1 cellular context compared by ENCODE assay signal in the genomic region with DNA sequence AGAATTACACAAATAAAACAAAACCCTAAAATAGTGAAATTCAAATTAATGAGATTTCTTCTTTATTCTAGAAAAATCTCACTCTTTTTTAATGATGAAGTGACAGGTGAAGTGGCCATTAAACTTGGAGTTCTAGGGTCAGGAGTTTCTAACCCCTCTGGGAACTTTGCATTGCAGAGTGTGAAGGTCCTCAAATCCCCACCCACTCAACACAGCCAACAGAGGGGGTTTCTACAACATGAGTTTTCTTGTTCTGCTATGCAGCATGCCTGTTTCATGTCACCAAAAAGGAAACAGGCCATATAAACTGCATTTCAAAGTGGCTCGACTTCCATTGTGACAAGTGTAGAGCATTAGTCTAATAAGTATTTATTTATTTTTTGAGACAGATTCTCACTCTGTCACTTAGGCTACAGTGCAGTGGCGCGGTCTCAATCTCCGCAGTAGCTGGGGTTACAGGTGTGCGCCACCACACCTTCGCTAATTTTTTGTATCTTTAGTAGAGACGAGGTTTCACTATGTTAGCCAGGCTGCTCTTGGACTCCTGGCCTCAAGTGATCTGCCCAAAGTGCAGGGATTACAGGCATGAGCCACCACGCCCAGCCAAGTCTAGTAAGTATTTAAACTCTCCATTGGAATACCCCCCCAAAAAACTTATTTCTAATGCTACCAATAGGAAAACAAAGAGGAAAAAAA.
TF ChIP-seq lines count a peak whose summit lies in the region.

No MANE protein-coding gene starts in this region.

TF ChIP-seq in HepG2, 621 proteins besides CTCF, POLR2A, EP300 and RAD21 (continued from another document and continues in another):
- TF ChIP-seq, protein P1, sequence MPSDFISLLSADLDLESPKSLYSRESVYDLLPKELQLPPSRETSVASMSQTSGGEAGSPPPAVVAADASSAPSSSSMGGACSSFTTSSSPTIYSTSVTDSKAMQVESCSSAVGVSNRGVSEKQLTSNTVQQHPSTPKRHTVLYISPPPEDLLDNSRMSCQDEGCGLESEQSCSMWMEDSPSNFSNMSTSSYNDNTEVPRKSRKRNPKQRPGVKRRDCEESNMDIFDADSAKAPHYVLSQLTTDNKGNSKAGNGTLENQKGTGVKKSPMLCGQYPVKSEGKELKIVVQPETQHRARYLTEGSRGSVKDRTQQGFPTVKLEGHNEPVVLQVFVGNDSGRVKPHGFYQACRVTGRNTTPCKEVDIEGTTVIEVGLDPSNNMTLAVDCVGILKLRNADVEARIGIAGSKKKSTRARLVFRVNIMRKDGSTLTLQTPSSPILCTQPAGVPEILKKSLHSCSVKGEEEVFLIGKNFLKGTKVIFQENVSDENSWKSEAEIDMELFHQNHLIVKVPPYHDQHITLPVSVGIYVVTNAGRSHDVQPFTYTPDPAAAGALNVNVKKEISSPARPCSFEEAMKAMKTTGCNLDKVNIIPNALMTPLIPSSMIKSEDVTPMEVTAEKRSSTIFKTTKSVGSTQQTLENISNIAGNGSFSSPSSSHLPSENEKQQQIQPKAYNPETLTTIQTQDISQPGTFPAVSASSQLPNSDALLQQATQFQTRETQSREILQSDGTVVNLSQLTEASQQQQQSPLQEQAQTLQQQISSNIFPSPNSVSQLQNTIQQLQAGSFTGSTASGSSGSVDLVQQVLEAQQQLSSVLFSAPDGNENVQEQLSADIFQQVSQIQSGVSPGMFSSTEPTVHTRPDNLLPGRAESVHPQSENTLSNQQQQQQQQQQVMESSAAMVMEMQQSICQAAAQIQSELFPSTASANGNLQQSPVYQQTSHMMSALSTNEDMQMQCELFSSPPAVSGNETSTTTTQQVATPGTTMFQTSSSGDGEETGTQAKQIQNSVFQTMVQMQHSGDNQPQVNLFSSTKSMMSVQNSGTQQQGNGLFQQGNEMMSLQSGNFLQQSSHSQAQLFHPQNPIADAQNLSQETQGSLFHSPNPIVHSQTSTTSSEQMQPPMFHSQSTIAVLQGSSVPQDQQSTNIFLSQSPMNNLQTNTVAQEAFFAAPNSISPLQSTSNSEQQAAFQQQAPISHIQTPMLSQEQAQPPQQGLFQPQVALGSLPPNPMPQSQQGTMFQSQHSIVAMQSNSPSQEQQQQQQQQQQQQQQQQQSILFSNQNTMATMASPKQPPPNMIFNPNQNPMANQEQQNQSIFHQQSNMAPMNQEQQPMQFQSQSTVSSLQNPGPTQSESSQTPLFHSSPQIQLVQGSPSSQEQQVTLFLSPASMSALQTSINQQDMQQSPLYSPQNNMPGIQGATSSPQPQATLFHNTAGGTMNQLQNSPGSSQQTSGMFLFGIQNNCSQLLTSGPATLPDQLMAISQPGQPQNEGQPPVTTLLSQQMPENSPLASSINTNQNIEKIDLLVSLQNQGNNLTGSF (CRISPR knock-in tag; IDR thresholded peaks at IDR 0.05) = no peak
- TF ChIP-seq IRF2 (CRISPR knock-in tag; IDR thresholded peaks at IDR 0.05) = no peak
- no peak for TF ChIP-seq SOX6 (IDR thresholded peaks at IDR 0.05)
- peak; percentile 26; the same call in 1 of the 2 replicates for TF ChIP-seq SOX6 (CRISPR knock-in tag; IDR thresholded peaks at IDR 0.05)
- no peak for TF ChIP-seq ZNF607 (CRISPR knock-in tag; IDR thresholded peaks at IDR 0.05; ENCODE audit: borderline replicate concordance)
- TF ChIP-seq, protein P2, sequence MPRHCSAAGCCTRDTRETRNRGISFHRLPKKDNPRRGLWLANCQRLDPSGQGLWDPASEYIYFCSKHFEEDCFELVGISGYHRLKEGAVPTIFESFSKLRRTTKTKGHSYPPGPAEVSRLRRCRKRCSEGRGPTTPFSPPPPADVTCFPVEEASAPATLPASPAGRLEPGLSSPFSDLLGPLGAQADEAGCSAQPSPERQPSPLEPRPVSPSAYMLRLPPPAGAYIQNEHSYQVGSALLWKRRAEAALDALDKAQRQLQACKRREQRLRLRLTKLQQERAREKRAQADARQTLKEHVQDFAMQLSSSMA (CRISPR knock-in tag; IDR thresholded peaks at IDR 0.05) = no peak
- TF ChIP-seq ZNF550 (CRISPR knock-in tag; IDR thresholded peaks at IDR 0.05; ENCODE audit: borderline replicate concordance) = 0 out of 2 replicates have a peak, but pooled peaks have one; percentile 42
- no peak for TF ChIP-seq MXD4 (CRISPR knock-in tag; IDR thresholded peaks at IDR 0.05)
- TF ChIP-seq REXO4 (CRISPR knock-in tag; IDR thresholded peaks at IDR 0.05; ENCODE audit: borderline replicate concordance) = no peak
- TF ChIP-seq, protein P3, sequence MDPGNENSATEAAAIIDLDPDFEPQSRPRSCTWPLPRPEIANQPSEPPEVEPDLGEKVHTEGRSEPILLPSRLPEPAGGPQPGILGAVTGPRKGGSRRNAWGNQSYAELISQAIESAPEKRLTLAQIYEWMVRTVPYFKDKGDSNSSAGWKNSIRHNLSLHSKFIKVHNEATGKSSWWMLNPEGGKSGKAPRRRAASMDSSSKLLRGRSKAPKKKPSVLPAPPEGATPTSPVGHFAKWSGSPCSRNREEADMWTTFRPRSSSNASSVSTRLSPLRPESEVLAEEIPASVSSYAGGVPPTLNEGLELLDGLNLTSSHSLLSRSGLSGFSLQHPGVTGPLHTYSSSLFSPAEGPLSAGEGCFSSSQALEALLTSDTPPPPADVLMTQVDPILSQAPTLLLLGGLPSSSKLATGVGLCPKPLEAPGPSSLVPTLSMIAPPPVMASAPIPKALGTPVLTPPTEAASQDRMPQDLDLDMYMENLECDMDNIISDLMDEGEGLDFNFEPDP (CRISPR knock-in tag; conservative IDR thresholded peaks at IDR 0.05) = no peak
- TF ChIP-seq ERF (CRISPR knock-in tag; IDR thresholded peaks at IDR 0.05) = 0 out of 2 replicates have a peak, but pooled peaks have one; percentile 28
- TF ChIP-seq, protein P4, sequence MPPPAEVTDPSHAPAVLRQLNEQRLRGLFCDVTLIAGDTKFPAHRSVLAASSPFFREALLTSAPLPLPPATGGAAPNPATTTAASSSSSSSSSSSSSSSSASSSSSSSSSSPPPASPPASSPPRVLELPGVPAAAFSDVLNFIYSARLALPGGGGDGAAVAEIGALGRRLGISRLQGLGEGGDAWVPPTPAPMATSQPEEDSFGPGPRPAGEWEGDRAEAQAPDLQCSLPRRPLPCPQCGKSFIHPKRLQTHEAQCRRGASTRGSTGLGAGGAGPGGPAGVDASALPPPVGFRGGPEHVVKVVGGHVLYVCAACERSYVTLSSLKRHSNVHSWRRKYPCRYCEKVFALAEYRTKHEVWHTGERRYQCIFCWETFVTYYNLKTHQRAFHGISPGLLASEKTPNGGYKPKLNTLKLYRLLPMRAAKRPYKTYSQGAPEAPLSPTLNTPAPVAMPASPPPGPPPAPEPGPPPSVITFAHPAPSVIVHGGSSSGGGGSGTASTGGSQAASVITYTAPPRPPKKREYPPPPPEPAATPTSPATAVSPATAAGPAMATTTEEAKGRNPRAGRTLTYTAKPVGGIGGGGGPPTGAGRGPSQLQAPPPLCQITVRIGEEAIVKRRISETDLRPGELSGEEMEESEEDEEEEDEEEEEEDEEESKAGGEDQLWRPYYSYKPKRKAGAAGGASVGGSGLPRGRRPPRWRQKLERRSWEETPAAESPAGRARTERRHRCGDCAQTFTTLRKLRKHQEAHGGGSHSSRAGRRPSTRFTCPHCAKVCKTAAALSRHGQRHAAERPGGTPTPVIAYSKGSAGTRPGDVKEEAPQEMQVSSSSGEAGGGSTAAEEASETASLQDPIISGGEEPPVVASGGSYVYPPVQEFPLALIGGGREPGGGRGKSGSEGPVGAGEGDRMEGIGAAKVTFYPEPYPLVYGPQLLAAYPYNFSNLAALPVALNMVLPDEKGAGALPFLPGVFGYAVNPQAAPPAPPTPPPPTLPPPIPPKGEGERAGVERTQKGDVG (CRISPR knock-in tag; IDR thresholded peaks at IDR 0.05; ENCODE audit: borderline replicate concordance) = 0 out of 2 replicates have a peak, but pooled peaks have one; percentile 52
- TF ChIP-seq ZKSCAN5 (CRISPR knock-in tag; IDR thresholded peaks at IDR 0.05) = no peak
- peak; percentile 55; the same call in 1 of the 2 replicates for TF ChIP-seq ZBTB38 (CRISPR knock-in tag; IDR thresholded peaks at IDR 0.05)
- TF ChIP-seq ZFP82 (CRISPR knock-in tag; IDR thresholded peaks at IDR 0.05; ENCODE audit: borderline replicate concordance) = no peak
- no peak for TF ChIP-seq FOXK1 (CRISPR knock-in tag; IDR thresholded peaks at IDR 0.05; ENCODE audit: borderline replicate concordance, low read depth)
- TF ChIP-seq, protein P5, sequence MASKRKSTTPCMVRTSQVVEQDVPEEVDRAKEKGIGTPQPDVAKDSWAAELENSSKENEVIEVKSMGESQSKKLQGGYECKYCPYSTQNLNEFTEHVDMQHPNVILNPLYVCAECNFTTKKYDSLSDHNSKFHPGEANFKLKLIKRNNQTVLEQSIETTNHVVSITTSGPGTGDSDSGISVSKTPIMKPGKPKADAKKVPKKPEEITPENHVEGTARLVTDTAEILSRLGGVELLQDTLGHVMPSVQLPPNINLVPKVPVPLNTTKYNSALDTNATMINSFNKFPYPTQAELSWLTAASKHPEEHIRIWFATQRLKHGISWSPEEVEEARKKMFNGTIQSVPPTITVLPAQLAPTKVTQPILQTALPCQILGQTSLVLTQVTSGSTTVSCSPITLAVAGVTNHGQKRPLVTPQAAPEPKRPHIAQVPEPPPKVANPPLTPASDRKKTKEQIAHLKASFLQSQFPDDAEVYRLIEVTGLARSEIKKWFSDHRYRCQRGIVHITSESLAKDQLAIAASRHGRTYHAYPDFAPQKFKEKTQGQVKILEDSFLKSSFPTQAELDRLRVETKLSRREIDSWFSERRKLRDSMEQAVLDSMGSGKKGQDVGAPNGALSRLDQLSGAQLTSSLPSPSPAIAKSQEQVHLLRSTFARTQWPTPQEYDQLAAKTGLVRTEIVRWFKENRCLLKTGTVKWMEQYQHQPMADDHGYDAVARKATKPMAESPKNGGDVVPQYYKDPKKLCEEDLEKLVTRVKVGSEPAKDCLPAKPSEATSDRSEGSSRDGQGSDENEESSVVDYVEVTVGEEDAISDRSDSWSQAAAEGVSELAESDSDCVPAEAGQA (IDR thresholded peaks at IDR 0.05; ENCODE audit: low read depth) = no peak
- TF ChIP-seq, protein P5 (CRISPR knock-in tag; IDR thresholded peaks at IDR 0.05; ENCODE audit: borderline replicate concordance) = no peak
- TF ChIP-seq, protein P6, sequence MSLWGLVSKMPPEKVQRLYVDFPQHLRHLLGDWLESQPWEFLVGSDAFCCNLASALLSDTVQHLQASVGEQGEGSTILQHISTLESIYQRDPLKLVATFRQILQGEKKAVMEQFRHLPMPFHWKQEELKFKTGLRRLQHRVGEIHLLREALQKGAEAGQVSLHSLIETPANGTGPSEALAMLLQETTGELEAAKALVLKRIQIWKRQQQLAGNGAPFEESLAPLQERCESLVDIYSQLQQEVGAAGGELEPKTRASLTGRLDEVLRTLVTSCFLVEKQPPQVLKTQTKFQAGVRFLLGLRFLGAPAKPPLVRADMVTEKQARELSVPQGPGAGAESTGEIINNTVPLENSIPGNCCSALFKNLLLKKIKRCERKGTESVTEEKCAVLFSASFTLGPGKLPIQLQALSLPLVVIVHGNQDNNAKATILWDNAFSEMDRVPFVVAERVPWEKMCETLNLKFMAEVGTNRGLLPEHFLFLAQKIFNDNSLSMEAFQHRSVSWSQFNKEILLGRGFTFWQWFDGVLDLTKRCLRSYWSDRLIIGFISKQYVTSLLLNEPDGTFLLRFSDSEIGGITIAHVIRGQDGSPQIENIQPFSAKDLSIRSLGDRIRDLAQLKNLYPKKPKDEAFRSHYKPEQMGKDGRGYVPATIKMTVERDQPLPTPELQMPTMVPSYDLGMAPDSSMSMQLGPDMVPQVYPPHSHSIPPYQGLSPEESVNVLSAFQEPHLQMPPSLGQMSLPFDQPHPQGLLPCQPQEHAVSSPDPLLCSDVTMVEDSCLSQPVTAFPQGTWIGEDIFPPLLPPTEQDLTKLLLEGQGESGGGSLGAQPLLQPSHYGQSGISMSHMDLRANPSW (CRISPR knock-in tag; IDR thresholded peaks at IDR 0.05; ENCODE audit: borderline replicate concordance) = 0 out of 2 replicates have a peak, but pooled peaks have one; percentile 27
- TF ChIP-seq POGZ (CRISPR knock-in tag; IDR thresholded peaks at IDR 0.05) = peak; percentile 75
- TF ChIP-seq, protein P7, sequence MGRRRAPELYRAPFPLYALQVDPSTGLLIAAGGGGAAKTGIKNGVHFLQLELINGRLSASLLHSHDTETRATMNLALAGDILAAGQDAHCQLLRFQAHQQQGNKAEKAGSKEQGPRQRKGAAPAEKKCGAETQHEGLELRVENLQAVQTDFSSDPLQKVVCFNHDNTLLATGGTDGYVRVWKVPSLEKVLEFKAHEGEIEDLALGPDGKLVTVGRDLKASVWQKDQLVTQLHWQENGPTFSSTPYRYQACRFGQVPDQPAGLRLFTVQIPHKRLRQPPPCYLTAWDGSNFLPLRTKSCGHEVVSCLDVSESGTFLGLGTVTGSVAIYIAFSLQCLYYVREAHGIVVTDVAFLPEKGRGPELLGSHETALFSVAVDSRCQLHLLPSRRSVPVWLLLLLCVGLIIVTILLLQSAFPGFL (CRISPR knock-in tag; IDR thresholded peaks at IDR 0.05) = no peak
- TF ChIP-seq, protein P8, sequence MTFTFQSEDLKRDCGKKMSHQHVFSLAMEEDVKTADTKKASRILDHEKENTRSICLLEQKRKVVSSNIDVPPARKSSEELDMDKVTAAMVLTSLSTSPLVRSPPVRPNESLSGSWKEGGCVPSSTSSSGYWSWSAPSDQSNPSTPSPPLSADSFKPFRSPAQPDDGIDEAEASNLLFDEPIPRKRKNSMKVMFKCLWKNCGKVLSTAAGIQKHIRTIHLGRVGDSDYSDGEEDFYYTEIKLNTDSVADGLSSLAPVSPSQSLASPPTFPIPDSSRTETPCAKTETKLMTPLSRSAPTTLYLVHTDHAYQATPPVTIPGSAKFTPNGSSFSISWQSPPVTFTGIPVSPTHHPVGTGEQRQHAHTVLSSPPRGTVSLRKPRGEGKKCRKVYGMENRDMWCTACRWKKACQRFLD (CRISPR knock-in tag; IDR thresholded peaks at IDR 0.05; ENCODE audit: borderline replicate concordance) = no peak
- TF ChIP-seq ZNF121 (CRISPR knock-in tag; IDR thresholded peaks at IDR 0.05) = no peak
- TF ChIP-seq, protein P9, sequence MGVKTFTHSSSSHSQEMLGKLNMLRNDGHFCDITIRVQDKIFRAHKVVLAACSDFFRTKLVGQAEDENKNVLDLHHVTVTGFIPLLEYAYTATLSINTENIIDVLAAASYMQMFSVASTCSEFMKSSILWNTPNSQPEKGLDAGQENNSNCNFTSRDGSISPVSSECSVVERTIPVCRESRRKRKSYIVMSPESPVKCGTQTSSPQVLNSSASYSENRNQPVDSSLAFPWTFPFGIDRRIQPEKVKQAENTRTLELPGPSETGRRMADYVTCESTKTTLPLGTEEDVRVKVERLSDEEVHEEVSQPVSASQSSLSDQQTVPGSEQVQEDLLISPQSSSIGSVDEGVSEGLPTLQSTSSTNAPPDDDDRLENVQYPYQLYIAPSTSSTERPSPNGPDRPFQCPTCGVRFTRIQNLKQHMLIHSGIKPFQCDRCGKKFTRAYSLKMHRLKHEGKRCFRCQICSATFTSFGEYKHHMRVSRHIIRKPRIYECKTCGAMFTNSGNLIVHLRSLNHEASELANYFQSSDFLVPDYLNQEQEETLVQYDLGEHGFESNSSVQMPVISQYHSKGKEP (CRISPR knock-in tag; IDR thresholded peaks at IDR 0.05) = no peak
- no peak for TF ChIP-seq MTF2 (CRISPR knock-in tag; IDR thresholded peaks at IDR 0.05; ENCODE audit: borderline replicate concordance)
